ENCODE assay signal across 1 cellular context in the genomic region with DNA sequence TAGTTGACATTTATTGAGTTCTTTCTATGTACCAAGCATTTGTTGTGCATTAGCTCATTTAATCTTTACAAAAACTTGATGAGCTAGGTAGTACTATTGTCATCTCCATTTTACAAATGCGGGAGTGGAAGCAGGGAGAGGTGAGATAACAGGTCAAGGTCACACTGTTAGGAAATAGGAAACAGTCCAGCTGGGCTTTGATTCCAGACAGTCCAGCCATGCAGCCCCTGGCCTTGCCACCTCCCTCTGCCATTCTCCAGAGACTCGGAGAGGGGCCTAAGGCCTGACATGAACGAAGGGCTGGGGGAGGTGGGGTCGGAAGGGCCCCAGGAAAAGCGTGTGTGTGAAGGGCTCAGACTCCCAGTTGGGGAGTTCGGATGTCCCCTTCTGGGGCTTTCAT.
TF ChIP-seq lines count a peak whose summit lies in the region.

No MANE protein-coding gene starts in this region.

TF ChIP-seq in HepG2, 621 proteins besides CTCF, POLR2A, EP300 and RAD21 (continued from another document and continues in another):
- no peak for TF ChIP-seq ARNTL (CRISPR knock-in tag; IDR thresholded peaks at IDR 0.05)
- TF ChIP-seq, protein P1, sequence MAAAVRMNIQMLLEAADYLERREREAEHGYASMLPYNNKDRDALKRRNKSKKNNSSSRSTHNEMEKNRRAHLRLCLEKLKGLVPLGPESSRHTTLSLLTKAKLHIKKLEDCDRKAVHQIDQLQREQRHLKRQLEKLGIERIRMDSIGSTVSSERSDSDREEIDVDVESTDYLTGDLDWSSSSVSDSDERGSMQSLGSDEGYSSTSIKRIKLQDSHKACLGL (CRISPR knock-in tag; IDR thresholded peaks at IDR 0.05) = no peak
- TF ChIP-seq ZNF44 (CRISPR knock-in tag; IDR thresholded peaks at IDR 0.05) = no peak
- TF ChIP-seq, protein P2, sequence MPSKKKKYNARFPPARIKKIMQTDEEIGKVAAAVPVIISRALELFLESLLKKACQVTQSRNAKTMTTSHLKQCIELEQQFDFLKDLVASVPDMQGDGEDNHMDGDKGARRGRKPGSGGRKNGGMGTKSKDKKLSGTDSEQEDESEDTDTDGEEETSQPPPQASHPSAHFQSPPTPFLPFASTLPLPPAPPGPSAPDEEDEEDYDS (CRISPR knock-in tag; IDR thresholded peaks at IDR 0.05) = 0 out of 2 replicates have a peak, but pooled peaks have one; percentile 17
- no peak for TF ChIP-seq ZFP1 (CRISPR knock-in tag; IDR thresholded peaks at IDR 0.05)
- TF ChIP-seq HNRNPLL (IDR thresholded peaks at IDR 0.05; ENCODE audit: low read depth, low read length, poor library complexity, severe bottlenecking) = no peak
- TF ChIP-seq KDM4B (CRISPR knock-in tag; IDR thresholded peaks at IDR 0.05) = no peak
- no peak for TF ChIP-seq ZFP41 (CRISPR knock-in tag; IDR thresholded peaks at IDR 0.05; ENCODE audit: borderline replicate concordance)
- no peak for TF ChIP-seq KIAA2018 (CRISPR knock-in tag; IDR thresholded peaks at IDR 0.05; ENCODE audit: borderline replicate concordance)
- peak; percentile 98 for TF ChIP-seq NR2F6 (IDR thresholded peaks at IDR 0.05)
- peak; percentile 99 for TF ChIP-seq NR2F6 (CRISPR knock-in tag; IDR thresholded peaks at IDR 0.05)
- no peak for TF ChIP-seq ZC3H13 (CRISPR knock-in tag; IDR thresholded peaks at IDR 0.05)
- TF ChIP-seq, protein P3, sequence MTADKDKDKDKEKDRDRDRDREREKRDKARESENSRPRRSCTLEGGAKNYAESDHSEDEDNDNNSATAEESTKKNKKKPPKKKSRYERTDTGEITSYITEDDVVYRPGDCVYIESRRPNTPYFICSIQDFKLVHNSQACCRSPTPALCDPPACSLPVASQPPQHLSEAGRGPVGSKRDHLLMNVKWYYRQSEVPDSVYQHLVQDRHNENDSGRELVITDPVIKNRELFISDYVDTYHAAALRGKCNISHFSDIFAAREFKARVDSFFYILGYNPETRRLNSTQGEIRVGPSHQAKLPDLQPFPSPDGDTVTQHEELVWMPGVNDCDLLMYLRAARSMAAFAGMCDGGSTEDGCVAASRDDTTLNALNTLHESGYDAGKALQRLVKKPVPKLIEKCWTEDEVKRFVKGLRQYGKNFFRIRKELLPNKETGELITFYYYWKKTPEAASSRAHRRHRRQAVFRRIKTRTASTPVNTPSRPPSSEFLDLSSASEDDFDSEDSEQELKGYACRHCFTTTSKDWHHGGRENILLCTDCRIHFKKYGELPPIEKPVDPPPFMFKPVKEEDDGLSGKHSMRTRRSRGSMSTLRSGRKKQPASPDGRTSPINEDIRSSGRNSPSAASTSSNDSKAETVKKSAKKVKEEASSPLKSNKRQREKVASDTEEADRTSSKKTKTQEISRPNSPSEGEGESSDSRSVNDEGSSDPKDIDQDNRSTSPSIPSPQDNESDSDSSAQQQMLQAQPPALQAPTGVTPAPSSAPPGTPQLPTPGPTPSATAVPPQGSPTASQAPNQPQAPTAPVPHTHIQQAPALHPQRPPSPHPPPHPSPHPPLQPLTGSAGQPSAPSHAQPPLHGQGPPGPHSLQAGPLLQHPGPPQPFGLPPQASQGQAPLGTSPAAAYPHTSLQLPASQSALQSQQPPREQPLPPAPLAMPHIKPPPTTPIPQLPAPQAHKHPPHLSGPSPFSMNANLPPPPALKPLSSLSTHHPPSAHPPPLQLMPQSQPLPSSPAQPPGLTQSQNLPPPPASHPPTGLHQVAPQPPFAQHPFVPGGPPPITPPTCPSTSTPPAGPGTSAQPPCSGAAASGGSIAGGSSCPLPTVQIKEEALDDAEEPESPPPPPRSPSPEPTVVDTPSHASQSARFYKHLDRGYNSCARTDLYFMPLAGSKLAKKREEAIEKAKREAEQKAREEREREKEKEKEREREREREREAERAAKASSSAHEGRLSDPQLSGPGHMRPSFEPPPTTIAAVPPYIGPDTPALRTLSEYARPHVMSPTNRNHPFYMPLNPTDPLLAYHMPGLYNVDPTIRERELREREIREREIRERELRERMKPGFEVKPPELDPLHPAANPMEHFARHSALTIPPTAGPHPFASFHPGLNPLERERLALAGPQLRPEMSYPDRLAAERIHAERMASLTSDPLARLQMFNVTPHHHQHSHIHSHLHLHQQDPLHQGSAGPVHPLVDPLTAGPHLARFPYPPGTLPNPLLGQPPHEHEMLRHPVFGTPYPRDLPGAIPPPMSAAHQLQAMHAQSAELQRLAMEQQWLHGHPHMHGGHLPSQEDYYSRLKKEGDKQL (CRISPR knock-in tag; IDR thresholded peaks at IDR 0.05; ENCODE audit: low read depth) = no peak
- no peak for TF ChIP-seq ZFP82 (CRISPR knock-in tag; IDR thresholded peaks at IDR 0.05; ENCODE audit: borderline replicate concordance)
- TF ChIP-seq NR2F2 (IDR thresholded peaks at IDR 0.05; ENCODE audit: borderline replicate concordance, low read depth) = peak; percentile 91
- no peak for TF ChIP-seq ZNF3 (CRISPR knock-in tag; IDR thresholded peaks at IDR 0.05)
- TF ChIP-seq, protein P4, sequence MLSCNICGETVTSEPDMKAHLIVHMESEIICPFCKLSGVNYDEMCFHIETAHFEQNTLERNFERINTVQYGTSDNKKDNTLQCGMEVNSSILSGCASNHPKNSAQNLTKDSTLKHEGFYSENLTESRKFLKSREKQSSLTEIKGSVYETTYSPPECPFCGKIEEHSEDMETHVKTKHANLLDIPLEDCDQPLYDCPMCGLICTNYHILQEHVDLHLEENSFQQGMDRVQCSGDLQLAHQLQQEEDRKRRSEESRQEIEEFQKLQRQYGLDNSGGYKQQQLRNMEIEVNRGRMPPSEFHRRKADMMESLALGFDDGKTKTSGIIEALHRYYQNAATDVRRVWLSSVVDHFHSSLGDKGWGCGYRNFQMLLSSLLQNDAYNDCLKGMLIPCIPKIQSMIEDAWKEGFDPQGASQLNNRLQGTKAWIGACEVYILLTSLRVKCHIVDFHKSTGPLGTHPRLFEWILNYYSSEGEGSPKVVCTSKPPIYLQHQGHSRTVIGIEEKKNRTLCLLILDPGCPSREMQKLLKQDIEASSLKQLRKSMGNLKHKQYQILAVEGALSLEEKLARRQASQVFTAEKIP (CRISPR knock-in tag; IDR thresholded peaks at IDR 0.05; ENCODE audit: borderline replicate concordance) = no peak
- no peak for TF ChIP-seq ZNF101 (CRISPR knock-in tag; IDR thresholded peaks at IDR 0.05; ENCODE audit: borderline replicate concordance, low read depth)
- no peak for TF ChIP-seq TGIF2 (CRISPR knock-in tag; IDR thresholded peaks at IDR 0.05)
- no peak for TF ChIP-seq ZKSCAN8 (CRISPR knock-in tag; IDR thresholded peaks at IDR 0.05; ENCODE audit: borderline replicate concordance)
- peak; percentile 53; the same call in 1 of the 2 replicates for TF ChIP-seq IRF2 (CRISPR knock-in tag; IDR thresholded peaks at IDR 0.05)
- no peak for TF ChIP-seq CREB1 (IDR thresholded peaks at IDR 0.05)
- no peak for TF ChIP-seq CREB1 (CRISPR knock-in tag; IDR thresholded peaks at IDR 0.05)
- no peak for TF ChIP-seq SNAPC5 (CRISPR knock-in tag; IDR thresholded peaks at IDR 0.05; ENCODE audit: borderline replicate concordance)
- TF ChIP-seq NFYC (CRISPR knock-in tag; IDR thresholded peaks at IDR 0.05) = no peak
- TF ChIP-seq, protein P5, sequence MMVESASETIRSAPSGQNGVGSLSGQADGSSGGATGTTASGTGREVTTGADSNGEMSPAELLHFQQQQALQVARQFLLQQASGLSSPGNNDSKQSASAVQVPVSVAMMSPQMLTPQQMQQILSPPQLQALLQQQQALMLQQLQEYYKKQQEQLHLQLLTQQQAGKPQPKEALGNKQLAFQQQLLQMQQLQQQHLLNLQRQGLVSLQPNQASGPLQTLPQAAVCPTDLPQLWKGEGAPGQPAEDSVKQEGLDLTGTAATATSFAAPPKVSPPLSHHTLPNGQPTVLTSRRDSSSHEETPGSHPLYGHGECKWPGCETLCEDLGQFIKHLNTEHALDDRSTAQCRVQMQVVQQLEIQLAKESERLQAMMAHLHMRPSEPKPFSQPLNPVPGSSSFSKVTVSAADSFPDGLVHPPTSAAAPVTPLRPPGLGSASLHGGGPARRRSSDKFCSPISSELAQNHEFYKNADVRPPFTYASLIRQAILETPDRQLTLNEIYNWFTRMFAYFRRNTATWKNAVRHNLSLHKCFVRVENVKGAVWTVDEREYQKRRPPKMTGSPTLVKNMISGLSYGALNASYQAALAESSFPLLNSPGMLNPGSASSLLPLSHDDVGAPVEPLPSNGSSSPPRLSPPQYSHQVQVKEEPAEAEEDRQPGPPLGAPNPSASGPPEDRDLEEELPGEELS (CRISPR knock-in tag; IDR thresholded peaks at IDR 0.05) = peak; percentile 51; the same call in 1 of the 2 replicates
- no peak for TF ChIP-seq PHB2 (IDR thresholded peaks at IDR 0.05; ENCODE audit: partially characterized antibody)
- TF ChIP-seq USF2 (IDR thresholded peaks at IDR 0.05; ENCODE audit: low read depth, low read length) = no peak
- no peak for TF ChIP-seq USF2 (CRISPR knock-in tag; IDR thresholded peaks at IDR 0.05; ENCODE audit: borderline replicate concordance)
- TF ChIP-seq SALL1 (CRISPR knock-in tag; IDR thresholded peaks at IDR 0.05) = peak; percentile 60; the same call in 1 of the 2 replicates
- no peak for TF ChIP-seq ZNF451 (CRISPR knock-in tag; IDR thresholded peaks at IDR 0.05)
- no peak for TF ChIP-seq MATR3 (CRISPR knock-in tag; IDR thresholded peaks at IDR 0.05)
